Comparison of ENCODE assay signal across 8 cellular contexts in genomic region chr1:145997156-145998023, GRCh38. TPM values are rescaled to one million over a fixed set of nuclear protein-coding genes. Genes with fewer than 3 reads are reported as not detected.
DNase-seq lines count a peak whose midpoint lies in the region; ATAC-seq and TF ChIP-seq lines count a peak whose summit lies in the region.

No MANE protein-coding gene starts in this region.

- intact Hi-C loops in breast epithelium (cut with DNase I; ENCODE audit: low total_unique reads): no loop called here

- H3K9me3 Mint-ChIP-seq in T-helper 2 cell treated with Interferon-gamma antibody and Interleukin-4, amounts not matched to agents 5 μg/mL and 100 μg/mL, for 36 hours: no peaks in the 10 kb centered on the region

- 35% methylated on average over 13 of the region's 13 CpGs for WGBS in liver

- no peak for TF ChIP-seq RAD21 in liver (IDR thresholded peaks at IDR 0.05)

- no peak for TF ChIP-seq POLR2A in breast epithelium (IDR thresholded peaks at IDR 0.05)

- peaks cover 17% of the 10 kb centered on the region for H3K36me3 ChIP-seq in breast epithelium
- peaks cover 6 to 29% (median 20%) of the 10 kb centered on the region in 4 donors for H3K36me3 ChIP-seq in liver (ENCODE audit: control insufficient read depth in 4 of 4, insufficient read depth in 3 of 4, low read depth in 1 of 4, low read length in 3 of 4)

- H3K27me3 ChIP-seq in breast epithelium: no peaks in the 10 kb centered on the region
- H3K27me3 ChIP-seq in liver (ENCODE audit: control insufficient read depth in 4 of 4, insufficient read depth in 4 of 4, low read length in 3 of 4): no peaks in the 10 kb centered on the region

- no peaks in the 10 kb centered on the region for H3K27me3 Mint-ChIP-seq in T-helper 2 cell treated with Interferon-gamma antibody and Interleukin-4, amounts not matched to agents 5 μg/mL and 100 μg/mL, for 36 hours (ENCODE audit: low read depth)

- H3K27ac ChIP-seq in breast epithelium (peak overlapping the region; percentile 95 to 96), liver (ENCODE audit: low read depth in 1 of 2, low read length in 2 of 2) (peak overlapping the region; percentile 95 to 96)

- H3K4me3 Mint-ChIP-seq in T-helper 2 cell treated with Interferon-gamma antibody and Interleukin-4, amounts not matched to agents 5 μg/mL and 100 μg/mL, for 36 hours: peak overlapping the region; percentile 98

- TF ChIP-seq CTCF in breast epithelium (IDR thresholded peaks at IDR 0.05): peak in 1 of 3 donors; percentile 37
- TF ChIP-seq CTCF in liver (IDR thresholded peaks at IDR 0.05; ENCODE audit: low read depth, low read length, missing input control): no peak

- H3K9me3 ChIP-seq in breast epithelium (no peaks in the 10 kb centered on the region), liver (ENCODE audit: control insufficient read depth in 4 of 4, low read length in 3 of 4) (no peaks in the 10 kb centered on the region)

- H3K27ac Mint-ChIP-seq in T-helper 2 cell treated with Interferon-gamma antibody and Interleukin-4, amounts not matched to agents 5 μg/mL and 100 μg/mL, for 36 hours: peak overlapping the region; percentile 99

- H3K9ac ChIP-seq in liver (ENCODE audit: low read depth in 1 of 2, low read length in 2 of 2): peak overlapping the region; percentile 87 to 97

- ATAC-seq in HG03565 (IDR thresholded peaks at IDR 0.05; ENCODE audit: unreplicated experiment): peak; percentile 21
- ATAC-seq in stimulated activated naive CD8-positive, alpha-beta T cell treated with anti-CD3 and anti-CD28 coated beads, Interleukin-15, Interleukin-2, amounts not matched to agents 100 U/mL and 50 U/mL, for 24 hours: peak; percentile 34

- CTCF ChIA-PET in HEK293T (lab: Yijun Ruan, JAX): interaction anchor here (0.6 to 2.6 kb wide), 4 partner anchors 10 to 152 kb away, joined by 3 to 10 read pairs (median 6); partner anchors contain the start of gene NUDT17

- H3K4me3 ChIP-seq in breast epithelium (peak overlapping the region; percentile 71 to 81 (median 76)), liver (ENCODE audit: low read depth in 1 of 3, low read length in 3 of 3) (peak overlapping the region; percentile 49 to 78 (median 77))

- POLR2A ChIA-PET in HEK293T (lab: Yijun Ruan, JAX): interaction anchor here (0.6 to 4.2 kb wide), 10 partner anchors 8 to 138 kb away, joined by 3 to 54 read pairs (median 4); partner anchors contain the start of genes ANKRD34A, PIAS3 and POLR3GL

- peaks cover 0 to 9% of the 10 kb centered on the region in 2 donors for H3K4me1 ChIP-seq in breast epithelium
- H3K4me1 ChIP-seq in liver (ENCODE audit: control insufficient read depth in 4 of 4, insufficient read depth in 4 of 4, low read length in 3 of 4): peaks cover 14 to 56% (median 43%) of the 10 kb centered on the region in 4 donors

- H3K36me3 Mint-ChIP-seq in T-helper 2 cell treated with Interferon-gamma antibody and Interleukin-4, amounts not matched to agents 5 μg/mL and 100 μg/mL, for 36 hours (ENCODE audit: low read depth): peaks cover 41% of the 10 kb centered on the region

- peak; percentile 21 to 61 for DNase-seq in NOMO-1 (lab: John Stamatoyannopoulos, UW; ENCODE audit: unreplicated experiment in 2 of 2)
- DNase-seq in NOMO-1 treated with dmso at 0.1 percent for 144 hours (lab: John Stamatoyannopoulos, UW; ENCODE audit: unreplicated experiment): no peak
- DNase-seq in T-helper 2 cell treated with Interferon-gamma antibody and Interleukin-4, amounts not matched to agents 5 μg/mL and 100 μg/mL, for 36 hours (ENCODE audit: low spot score): peak; percentile 53
- DNase-seq in breast epithelium (ENCODE audit: low spot score in 2 of 2): no peak
- peak; percentile 55 for DNase-seq in stimulated activated naive CD8-positive, alpha-beta T cell treated with anti-CD3 and anti-CD28 coated beads, Interleukin-15, Interleukin-2, amounts not matched to agents 100 U/mL and 50 U/mL, for 24 hours
- DNase-seq in HEK293T (ENCODE audit: extremely low spot score): no peak

- H3K4me1 Mint-ChIP-seq in T-helper 2 cell treated with Interferon-gamma antibody and Interleukin-4, amounts not matched to agents 5 μg/mL and 100 μg/mL, for 36 hours (ENCODE audit: low read depth): peaks cover 49% of the 10 kb centered on the region

TF ChIP-seq in liver, 16 proteins besides CTCF, POLR2A, EP300 and RAD21 (continues in another document):
- TF ChIP-seq JUND (IDR thresholded peaks at IDR 0.05): no peak
- no peak for TF ChIP-seq RXRA (IDR thresholded peaks at IDR 0.05)
- TF ChIP-seq SP1 (IDR thresholded peaks at IDR 0.05): no peak
- no peak for TF ChIP-seq ATF3 (IDR thresholded peaks at IDR 0.05)
- no peak for TF ChIP-seq HNF4G (IDR thresholded peaks at IDR 0.05)
- TF ChIP-seq GABPA (IDR thresholded peaks at IDR 0.05 in 1 of 2, conservative IDR thresholded peaks at IDR 0.05 in 1 of 2): no peak
- no peak for TF ChIP-seq YY1 (IDR thresholded peaks at IDR 0.05)
- TF ChIP-seq FOXA2 (IDR thresholded peaks at IDR 0.05): no peak
- no peak for TF ChIP-seq HNF4A (conservative IDR thresholded peaks at IDR 0.05)
- no peak for TF ChIP-seq FOXA1 (IDR thresholded peaks at IDR 0.05)
- TF ChIP-seq ZBTB33 (IDR thresholded peaks at IDR 0.05): no peak
- TF ChIP-seq NR2F2 (IDR thresholded peaks at IDR 0.05): no peak
- no peak for TF ChIP-seq TAF1 (conservative IDR thresholded peaks at IDR 0.05)

TF ChIP-seq in HEK293T, 16 proteins besides CTCF, POLR2A, EP300 and RAD21:
- TF ChIP-seq LEF1 (IDR thresholded peaks at IDR 0.05; ENCODE audit: borderline replicate concordance): no peak
- TF ChIP-seq HDGF (IDR thresholded peaks at IDR 0.05; ENCODE audit: borderline replicate concordance): no peak
- no peak for TF ChIP-seq ZNF384 (IDR thresholded peaks at IDR 0.05)
- no peak for TF ChIP-seq ELF4 (IDR thresholded peaks at IDR 0.05)
- no peak for TF ChIP-seq CTBP1 (IDR thresholded peaks at IDR 0.05; ENCODE audit: borderline replicate concordance)
- TF ChIP-seq TARDBP (IDR thresholded peaks at IDR 0.05): no peak

RNA-seq across cellular contexts. Expression of gene TXNIP, which starts 1.0 kb away (rescaled TPM):
- 1,000 to 10,000 TPM; 2,506 to 3,955 (median 3,543) TPM for total RNA-seq in breast epithelium
- 100 to 1,000 TPM in 1 of 2 donors, 10 to 100 TPM in 1; 84.7 to 223 TPM for total RNA-seq in liver
- 10 to 100 TPM; 53.8 to 99.2 TPM for polyA plus RNA-seq in liver

RNA-seq across cellular contexts. Expression of gene HJV, which starts 24.1 kb away (rescaled TPM):
- not detected for total RNA-seq in breast epithelium
- 10 to 100 TPM; 68.0 to 80.5 TPM for total RNA-seq in liver
- 100 to 1,000 TPM; 115 to 138 TPM for polyA plus RNA-seq in liver

RNA-seq across cellular contexts. Expression of gene POLR3GL, which starts 32.9 kb away (rescaled TPM):
- total RNA-seq in breast epithelium (10 to 100 TPM; 18.0 to 32.8 (median 18.1) TPM), liver (10 to 100 TPM; 11.9 to 12.7 TPM)
- 10 to 100 TPM; 19.8 to 23.4 TPM for polyA plus RNA-seq in liver

RNA-seq across cellular contexts. Expression of gene ANKRD34A, which starts 33.0 kb away (rescaled TPM):
- under 1 TPM; 0.16 to 0.98 (median 0.59) TPM for total RNA-seq in breast epithelium
- total RNA-seq in liver: under 1 TPM in 1 of 2 donors, not detected in 1; 0.17 TPM
- polyA plus RNA-seq in liver: under 1 TPM; 0.06 to 0.13 TPM

RNA-seq across cellular contexts. Expression of gene LIX1L, which starts 39.6 kb away (rescaled TPM):
- total RNA-seq in breast epithelium: 10 to 100 TPM; 18.1 to 28.5 (median 21.8) TPM
- total RNA-seq in liver: 1 to 10 TPM; 6.5 to 8.6 TPM
- 1 to 10 TPM; 4.6 to 6.0 TPM for polyA plus RNA-seq in liver

Comparison
In these comparisons a context has a peak if more than half of its experiments do, and no peak if none do; other contexts are left out.
1. DNase-seq: peak in NOMO-1 (2 of 2), T-helper 2 cell treated with Interferon-gamma antibody and Interleukin-4, amounts not matched to agents 5 μg/mL and 100 μg/mL, for 36 hours (single experiment) and stimulated activated naive CD8-positive, alpha-beta T cell treated with anti-CD3 and anti-CD28 coated beads, Interleukin-15, Interleukin-2, amounts not matched to agents 100 U/mL and 50 U/mL, for 24 hours (single experiment); none in NOMO-1 treated with dmso at 0.1 percent for 144 hours (single experiment), breast epithelium (0 of 2) and HEK293T (single experiment).
2. RNA of gene TXNIP, which starts 1.0 kb away (total RNA-seq): 2,506 to 3,955 TPM in breast epithelium; 84.7 to 223 TPM in liver; every median in the first group is over 10 times any median in the second.
3. RNA of gene HJV, which starts 24.1 kb away (total RNA-seq): 68.0 to 80.5 TPM in liver; not detected in breast epithelium; every median in the first group is over 10 times any median in the second.